Comparison of ENCODE assay signal across 28 cellular contexts in genomic region chr17:34493903-34494302, GRCh38.
"Had no signal": no experiment of that assay in that cellular context is flagged by ENCODE, and none has a peak within 500 bp of the region (broad histone marks: within the 10 kb centered on the region; RNA-seq: fewer than 3 reads in every experiment).

No MANE protein-coding gene starts in this region.

- H3K9me3 Mint-ChIP-seq: effector memory CD8-positive, alpha-beta T cell; endodermal cell; immature natural killer cell; mesothelial cell of epicardium had no signal

- H3K27ac ChIP-seq: coronary artery, dorsolateral prefrontal cortex, epithelial cell of prostate, esophagus squamous epithelium, gastrocnemius medialis, heart left ventricle, hepatocyte, left lung, lower lobe of right lung had no signal

- H3K36me3 Mint-ChIP-seq: immature natural killer cell, mesothelial cell of epicardium, naive B cell had no signal

- H3K4me3 ChIP-seq: coronary artery, dorsolateral prefrontal cortex, esophagus squamous epithelium, gastrocnemius medialis, heart left ventricle, hepatocyte, left lung, lower lobe of right lung, mucosa of descending colon had no signal

- DNase-seq: dermis blood vessel endothelial cell; dorsolateral prefrontal cortex; effector CD8-positive, alpha-beta T cell; effector memory CD8-positive, alpha-beta T cell; endodermal cell; erythroblast; esophagus squamous epithelium; foreskin fibroblast; foreskin melanocyte; gastrocnemius medialis; heart left ventricle; hypothalamus; immature natural killer cell; islet precursor cell; kidney; kidney glomerular epithelial cell; left colon; left lung; left ventricle myocardium superior; lower lobe of right lung; mesenchymal stem cell; mucosa of descending colon; naive B cell had no signal

- H3K4me1 Mint-ChIP-seq: endodermal cell, immature natural killer cell, mesothelial cell of epicardium, naive B cell had no signal

- H3K36me3 ChIP-seq: esophagus squamous epithelium, gastrocnemius medialis, heart left ventricle, left lung, lower lobe of right lung had no signal

- H3K27ac Mint-ChIP-seq: effector memory CD8-positive, alpha-beta T cell; endodermal cell; immature natural killer cell; mesothelial cell of epicardium; naive B cell had no signal

- H3K4me1 ChIP-seq: esophagus squamous epithelium, gastrocnemius medialis, heart left ventricle, left lung, lower lobe of right lung had no signal

- H3K9me3 ChIP-seq: esophagus squamous epithelium, gastrocnemius medialis, heart left ventricle, left lung, lower lobe of right lung, mucosa of descending colon had no signal

- H3K4me3 Mint-ChIP-seq: effector memory CD8-positive, alpha-beta T cell; endodermal cell; immature natural killer cell; mesothelial cell of epicardium; naive B cell had no signal

- ATAC-seq: effector memory CD8-positive, alpha-beta T cell; esophagus mucosa; gastrocnemius medialis; left colon; left lung; left ventricle myocardium superior; lower lobe of right lung; mucosa of descending colon had no signal
